11 cellular contexts compared by ENCODE assay signal in the genomic region with DNA sequence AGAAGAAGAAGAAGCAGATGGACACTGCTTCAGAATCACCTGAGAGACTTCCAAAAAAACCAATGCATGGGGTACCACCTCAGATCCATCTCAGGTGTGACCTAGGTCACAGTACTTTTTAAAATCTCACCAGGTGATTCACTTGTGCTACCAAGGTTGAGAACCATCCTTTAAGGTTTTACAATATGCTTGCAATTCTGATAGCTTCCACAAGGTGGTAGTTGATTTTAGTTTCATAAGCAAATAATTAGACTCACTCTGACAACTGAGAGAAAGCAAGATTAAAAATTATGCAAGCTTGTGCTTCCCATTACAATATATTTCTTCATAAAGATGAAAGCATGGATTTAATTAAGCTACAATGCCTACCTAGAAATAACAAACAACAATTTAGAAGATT.
DNase-seq lines count a peak whose midpoint lies in the region; ATAC-seq and TF ChIP-seq lines count a peak whose summit lies in the region.
"Had no signal": no experiment of that assay in that cellular context is flagged by ENCODE, and none has a peak within 500 bp of the region (broad histone marks: within the 10 kb centered on the region; RNA-seq: fewer than 3 reads in every experiment).

No MANE protein-coding gene starts in this region.

- POLR2A ChIA-PET in GM10248 (lab: Yijun Ruan, JAX) = no interaction called here

- no peak overlapping the region for H2AFZ ChIP-seq in osteoblast (ENCODE audit: low read length)

- H4K20me1 ChIP-seq in osteoblast (ENCODE audit: insufficient read depth, low read length) = no peaks in the 10 kb centered on the region

- H3K9me3 ChIP-seq in osteoblast (ENCODE audit: low read depth, low read length) = peaks cover 5% of the 10 kb centered on the region

- H3K4me3 ChIP-seq in choroid plexus epithelial cell (ENCODE audit: low read depth, low read length) (no peak overlapping the region), osteoblast (ENCODE audit: insufficient read depth, low read length) (no peak overlapping the region)

- peaks cover 3% of the 10 kb centered on the region for H3K9me3 Mint-ChIP-seq in natural killer cell treated with Interleukin-12 subunit alpha and Interleukin-12 subunit beta and Interleukin-15 and Interleukin-18, amount 100 ng/mL, for 72 hours

- no peak overlapping the region for H3K27ac Mint-ChIP-seq in natural killer cell treated with Interleukin-12 subunit alpha and Interleukin-12 subunit beta and Interleukin-15 and Interleukin-18, amount 100 ng/mL, for 72 hours
- H3K27ac Mint-ChIP-seq: activated naive CD8-positive, alpha-beta T cell treated with anti-CD3 and anti-CD28 coated beads, Interleukin-2, amount 10 ng/mL, durations not matched to agents 7 days and 5 days; naive B cell had no signal

- CTCF ChIA-PET in GM10248 (lab: Yijun Ruan, JAX) = no interaction called here

- H3K4me1 Mint-ChIP-seq in natural killer cell treated with Interleukin-12 subunit alpha and Interleukin-12 subunit beta and Interleukin-15 and Interleukin-18, amount 100 ng/mL, for 72 hours (ENCODE audit: low read depth in 2 of 2) = no peaks in the 10 kb centered on the region
- H3K4me1 Mint-ChIP-seq: activated naive CD8-positive, alpha-beta T cell treated with anti-CD3 and anti-CD28 coated beads, Interleukin-2, amount 10 ng/mL, durations not matched to agents 7 days and 5 days; naive B cell had no signal

- H3K4me3 Mint-ChIP-seq in natural killer cell treated with Interleukin-12 subunit alpha and Interleukin-12 subunit beta and Interleukin-15 and Interleukin-18, amount 100 ng/mL, for 72 hours = no peak overlapping the region
- H3K4me3 Mint-ChIP-seq: activated naive CD8-positive, alpha-beta T cell treated with anti-CD3 and anti-CD28 coated beads, Interleukin-2, amount 10 ng/mL, durations not matched to agents 7 days and 5 days; naive B cell had no signal

- DNase-seq in GM10248 (ENCODE audit: extremely low spot score) = no peak
- DNase-seq in NCI-H526 (lab: John Stamatoyannopoulos, UW) = peak; percentile 40 to 76
- DNase-seq in choroid plexus epithelial cell (ENCODE audit: low read depth) = peak; percentile 67
- no peak for DNase-seq in osteoblast (ENCODE audit: insufficient read length, low spot score, missing footprints)
- DNase-seq in activated T-cell treated with anti-CD3 and anti-CD28 coated beads, Interleukin-2, amount 50 U/mL, for 1 hour = no peak
- no peak for DNase-seq in natural killer cell treated with Interleukin-12 subunit alpha and Interleukin-12 subunit beta and Interleukin-15 and Interleukin-18, amount 100 ng/mL, for 72 hours (ENCODE audit: low spot score)
- DNase-seq in NCI-H524 treated with DMSO at 0.1 percent for 48 hours (lab: John Stamatoyannopoulos, UW) = no peak
- DNase-seq: activated naive CD8-positive, alpha-beta T cell treated with anti-CD3 and anti-CD28 coated beads, Interleukin-2, amount 10 ng/mL, durations not matched to agents 7 days and 5 days; naive B cell; NCI-H748 treated with DMSO at 0.1 percent for 48 hours had no signal

- H3K36me3 ChIP-seq in osteoblast (ENCODE audit: insufficient read depth, low read length) = no peaks in the 10 kb centered on the region

- no peak for ATAC-seq in natural killer cell treated with Interleukin-12 subunit alpha and Interleukin-12 subunit beta and Interleukin-15 and Interleukin-18, amount 100 ng/mL, for 72 hours
- no peak for ATAC-seq in HG03432 (IDR thresholded peaks at IDR 0.05; ENCODE audit: unreplicated experiment)

- no peaks in the 10 kb centered on the region for H3K4me1 ChIP-seq in osteoblast (ENCODE audit: insufficient read depth, low read length)

- TF ChIP-seq CTCF in GM10248 (IDR thresholded peaks at IDR 0.05; ENCODE audit: control extremely low read depth, extremely low read depth, low read depth, missing control alignments) (peak; percentile 2), choroid plexus epithelial cell (conservative IDR thresholded peaks at IDR 0.05; ENCODE audit: low read depth, low read length) (peak; percentile 56), osteoblast (IDR thresholded peaks at IDR 0.05; ENCODE audit: extremely low read depth, low read depth, low read length) (peak; percentile 42)

- no peaks in the 10 kb centered on the region for H3K79me2 ChIP-seq in osteoblast (ENCODE audit: insufficient read depth, low read length)

- no peak overlapping the region for H3K4me2 ChIP-seq in osteoblast (ENCODE audit: insufficient read depth, low read length)

- no peak overlapping the region for H3K27ac ChIP-seq in osteoblast (ENCODE audit: low read depth, low read length)

- H3K27me3 Mint-ChIP-seq in natural killer cell treated with Interleukin-12 subunit alpha and Interleukin-12 subunit beta and Interleukin-15 and Interleukin-18, amount 100 ng/mL, for 72 hours = peaks cover 6 to 7% of the 10 kb centered on the region in 2 donors
- H3K27me3 Mint-ChIP-seq: activated naive CD8-positive, alpha-beta T cell treated with anti-CD3 and anti-CD28 coated beads, Interleukin-2, amount 10 ng/mL, durations not matched to agents 7 days and 5 days had no signal

- no peaks in the 10 kb centered on the region for H3K27me3 ChIP-seq in osteoblast (ENCODE audit: insufficient read depth, low read length)

- H3K36me3 Mint-ChIP-seq in natural killer cell treated with Interleukin-12 subunit alpha and Interleukin-12 subunit beta and Interleukin-15 and Interleukin-18, amount 100 ng/mL, for 72 hours = peaks cover 5% of the 10 kb centered on the region
- H3K36me3 Mint-ChIP-seq: activated naive CD8-positive, alpha-beta T cell treated with anti-CD3 and anti-CD28 coated beads, Interleukin-2, amount 10 ng/mL, durations not matched to agents 7 days and 5 days had no signal

Comparison
In these comparisons a context has a peak if more than half of its experiments do, and no peak if none do; other contexts are left out.
1. DNase-seq: peak in NCI-H526 (2 of 2) and choroid plexus epithelial cell (single experiment); none in GM10248 (single experiment), osteoblast (single experiment), activated T-cell treated with anti-CD3 and anti-CD28 coated beads, Interleukin-2, amount 50 U/mL, for 1 hour (single experiment), natural killer cell treated with Interleukin-12 subunit alpha and Interleukin-12 subunit beta and Interleukin-15 and Interleukin-18, amount 100 ng/mL, for 72 hours (single experiment) and NCI-H524 treated with DMSO at 0.1 percent for 48 hours (single experiment).
2. CTCF ChIP-seq: peak in every context shown above with its lines; median percentile 56 in choroid plexus epithelial cell; 42 in osteoblast; 2 in GM10248.